ENCODE assay signal across 12 cellular contexts in the genomic region with DNA sequence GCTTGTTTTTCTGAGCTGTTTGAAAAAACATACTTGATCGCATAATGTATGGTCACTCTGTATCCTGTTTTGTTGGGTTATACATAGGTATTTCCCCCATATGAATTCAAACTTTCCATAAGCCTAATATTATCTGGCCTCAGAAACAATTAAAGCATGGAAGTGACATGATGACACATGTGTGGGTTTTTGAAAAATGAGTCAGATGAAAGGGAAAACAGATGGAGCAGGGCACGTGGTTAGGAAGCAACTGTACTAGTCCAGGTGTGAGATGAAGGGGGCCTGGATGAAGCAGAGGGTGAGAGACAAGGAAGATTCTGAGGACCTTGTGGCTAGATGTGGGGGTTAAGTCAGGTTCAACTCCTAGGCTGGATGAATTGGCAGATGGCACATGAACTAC.
DNase-seq lines count a peak whose midpoint lies in the region; ATAC-seq, FAIRE-seq and TF ChIP-seq lines count a peak whose summit lies in the region.
"Had no signal": no experiment of that assay in that cellular context is flagged by ENCODE, and none has a peak within 500 bp of the region (broad histone marks: within the 10 kb centered on the region; RNA-seq: fewer than 3 reads in every experiment).

No MANE protein-coding gene starts in this region.

- FAIRE-seq in RCC 7860 (lab: Jason Lieb, UNC): no peak
- FAIRE-seq: GM12878, pancreas had no signal

- DNase-seq in activated CD4-positive, alpha-beta T cell treated with anti-CD3 and anti-CD28 coated beads, Interleukin-2, amount 10 ng/mL, durations not matched to agents 7 days and 5 days: no peak
- DNase-seq in activated CD4-positive, alpha-beta T cell treated with anti-CD3 and anti-CD28 coated beads for 48 hours: no peak
- DNase-seq in RCC 7860 (ENCODE audit: low spot score) (peak; percentile 16), endothelial cell (ENCODE audit: low spot score) (no peak), stromal cell of bone marrow (ENCODE audit: low read depth) (peak; percentile 25), NCI-H2107 treated with DMSO at 0.1 percent for 48 hours (lab: John Stamatoyannopoulos, UW; ENCODE audit: unreplicated experiment) (no peak), HEK293T (ENCODE audit: extremely low spot score) (no peak)
- DNase-seq: pancreas had no signal

- peaks cover 15% of the 10 kb centered on the region for H3K36me3 Mint-ChIP-seq in activated CD4-positive, alpha-beta T cell treated with anti-CD3 and anti-CD28 coated beads, Interleukin-2, amount 10 ng/mL, durations not matched to agents 7 days and 5 days (ENCODE audit: low read depth)
- H3K36me3 Mint-ChIP-seq in endothelial cell (ENCODE audit: low read depth, unreplicated experiment): peaks cover 23% of the 10 kb centered on the region

- TF ChIP-seq CTCF in endothelial cell (IDR thresholded peaks at IDR 0.05; ENCODE audit: unreplicated experiment): no peak

- POLR2A ChIA-PET in activated CD4-positive, alpha-beta T cell treated with anti-CD3 and anti-CD28 coated beads, Interleukin-2, amount 10 ng/mL, durations not matched to agents 7 days and 5 days (lab: Charles Lee): no interaction called here
- POLR2A ChIA-PET in HEK293T (lab: Yijun Ruan, JAX): no interaction called here

- ATAC-seq in HG03460 (IDR thresholded peaks at IDR 0.05; ENCODE audit: unreplicated experiment): no peak
- ATAC-seq: activated CD4-positive, CD25-positive, alpha-beta regulatory T cell treated with anti-CD3 and anti-CD28 coated beads, Interleukin-2, amount 50 U/mL, for 24 hours; GM12878; pancreas had no signal

- CTCF ChIA-PET in activated CD4-positive, alpha-beta T cell treated with anti-CD3 and anti-CD28 coated beads, Interleukin-2, amount 10 ng/mL, durations not matched to agents 7 days and 5 days (lab: Charles Lee): interaction anchor here (0.6 kb wide), 1 partner anchor 14 kb away, joined by 3 read pairs; no protein-coding TSS in a partner anchor
- CTCF ChIA-PET in HEK293T (lab: Yijun Ruan, JAX): no interaction called here

- peak overlapping the region; percentile 11 for H3K27ac Mint-ChIP-seq in activated CD4-positive, alpha-beta T cell treated with anti-CD3 and anti-CD28 coated beads, Interleukin-2, amount 10 ng/mL, durations not matched to agents 7 days and 5 days
- H3K27ac Mint-ChIP-seq in endothelial cell (ENCODE audit: unreplicated experiment): peak overlapping the region; percentile 7

- peaks cover 57% of the 10 kb centered on the region for H3K4me1 Mint-ChIP-seq in activated CD4-positive, alpha-beta T cell treated with anti-CD3 and anti-CD28 coated beads, Interleukin-2, amount 10 ng/mL, durations not matched to agents 7 days and 5 days
- H3K4me1 Mint-ChIP-seq in endothelial cell (ENCODE audit: unreplicated experiment): peaks cover 17% of the 10 kb centered on the region

- no peak overlapping the region for H3K4me3 Mint-ChIP-seq in activated CD4-positive, alpha-beta T cell treated with anti-CD3 and anti-CD28 coated beads, Interleukin-2, amount 10 ng/mL, durations not matched to agents 7 days and 5 days
- H3K4me3 Mint-ChIP-seq in endothelial cell (ENCODE audit: unreplicated experiment): no peak overlapping the region
- H3K4me3 Mint-ChIP-seq: central memory CD8-positive, alpha-beta T cell had no signal

- H3K27me3 Mint-ChIP-seq in activated CD4-positive, alpha-beta T cell treated with anti-CD3 and anti-CD28 coated beads, Interleukin-2, amount 10 ng/mL, durations not matched to agents 7 days and 5 days: no peaks in the 10 kb centered on the region
- peaks cover 2% of the 10 kb centered on the region for H3K27me3 Mint-ChIP-seq in endothelial cell (ENCODE audit: unreplicated experiment)
- H3K27me3 Mint-ChIP-seq: central memory CD8-positive, alpha-beta T cell had no signal

- peaks cover 10% of the 10 kb centered on the region for H3K9me3 Mint-ChIP-seq in activated CD4-positive, alpha-beta T cell treated with anti-CD3 and anti-CD28 coated beads, Interleukin-2, amount 10 ng/mL, durations not matched to agents 7 days and 5 days
- no peaks in the 10 kb centered on the region for H3K9me3 Mint-ChIP-seq in endothelial cell (ENCODE audit: unreplicated experiment)
- H3K9me3 Mint-ChIP-seq: central memory CD8-positive, alpha-beta T cell had no signal

TF ChIP-seq in HEK293T, 16 proteins besides CTCF, POLR2A, EP300 and RAD21:
- TF ChIP-seq ARNT (IDR thresholded peaks at IDR 0.05) (no peak), SP1 (IDR thresholded peaks at IDR 0.05) (no peak), NFRKB (IDR thresholded peaks at IDR 0.05) (no peak), FOXK2 (IDR thresholded peaks at IDR 0.05) (no peak), ELF4 (IDR thresholded peaks at IDR 0.05) (no peak), PKNOX1 (IDR thresholded peaks at IDR 0.05) (no peak), HDGF (IDR thresholded peaks at IDR 0.05; ENCODE audit: borderline replicate concordance) (no peak), BHLHE40 (IDR thresholded peaks at IDR 0.05; ENCODE audit: borderline replicate concordance) (no peak), TARDBP (IDR thresholded peaks at IDR 0.05) (no peak), LEF1 (IDR thresholded peaks at IDR 0.05; ENCODE audit: borderline replicate concordance) (no peak), FOXA1 (IDR thresholded peaks at IDR 0.05) (no peak), SUZ12 (IDR thresholded peaks at IDR 0.05) (no peak), FOXM1 (IDR thresholded peaks at IDR 0.05; ENCODE audit: borderline replicate concordance) (no peak), ZNF384 (IDR thresholded peaks at IDR 0.05) (no peak), CTBP1 (IDR thresholded peaks at IDR 0.05; ENCODE audit: borderline replicate concordance) (no peak), L3MBTL2 (conservative IDR thresholded peaks at IDR 0.05) (no peak)
TF ChIP-seq in HEK293T: peak in this region for 0.

Comparison
In these comparisons a context has a peak if more than half of its experiments do, and no peak if none do; other contexts are left out.
1. DNase-seq: peak in RCC 7860 (single experiment) and stromal cell of bone marrow (single experiment); none in activated CD4-positive, alpha-beta T cell treated with anti-CD3 and anti-CD28 coated beads, Interleukin-2, amount 10 ng/mL, durations not matched to agents 7 days and 5 days (single experiment), activated CD4-positive, alpha-beta T cell treated with anti-CD3 and anti-CD28 coated beads for 48 hours (single experiment), endothelial cell (single experiment), NCI-H2107 treated with DMSO at 0.1 percent for 48 hours (single experiment) and HEK293T (single experiment).